ENCODE assay signal across 12 cellular contexts in genomic region chr9:35940474-35941467, GRCh38. TPM values are rescaled to one million over a fixed set of nuclear protein-coding genes. Genes with fewer than 3 reads are reported as not detected.
DNase-seq lines count a peak whose midpoint lies in the region; ATAC-seq, FAIRE-seq and TF ChIP-seq lines count a peak whose summit lies in the region.
"Had no signal": no experiment of that assay in that cellular context is flagged by ENCODE, and none has a peak within 500 bp of the region (broad histone marks: within the 10 kb centered on the region; RNA-seq: fewer than 3 reads in every experiment).

No MANE protein-coding gene starts in this region.

- H3K56ac ChIP-seq in IMR-90 (ENCODE audit: extremely low read depth, insufficient read depth, low read length), result 0 out of 2 replicates have a peak overlapping the region, but pooled peaks have one; percentile 35

- H3K4me1 Mint-ChIP-seq in T-helper 1 cell treated with Interleukin-12 subunit alpha and Interleukin-12 subunit beta and Interleukin-4 antibody, amounts not matched to agents 30 μg/mL and 1 μg/mL, for 36 hours (ENCODE audit: low read depth), result peaks cover 26% of the 10 kb centered on the region
- H3K4me1 Mint-ChIP-seq in astrocyte (ENCODE audit: low read depth, unreplicated experiment), result peaks cover 20% of the 10 kb centered on the region

- no CpG with 5 or more reads among the region's 6 CpGs for WGBS in IMR-90 (ENCODE audit: extremely low coverage in 2 of 2, insufficient read length in 1 of 2), 2 experiments
- WGBS in neuronal stem cell (ENCODE audit: extremely low coverage in 2 of 2, insufficient read length in 2 of 2, insufficient replicate concordance in 1 of 2), 2 donors, result no CpG with 5 or more reads among the region's 6 CpGs

- H3K4me2 ChIP-seq in IMR-90 (ENCODE audit: low read depth, low read length) (no peak overlapping the region), astrocyte (ENCODE audit: low read length) (no peak overlapping the region), neuronal stem cell (ENCODE audit: insufficient read depth, low read length, poor library complexity, severe bottlenecking) (no peak overlapping the region)

- H3K27me3 ChIP-seq in IMR-90 (ENCODE audit: control insufficient read depth, insufficient read depth, low read length), result no peaks in the 10 kb centered on the region
- no peaks in the 10 kb centered on the region for H3K27me3 ChIP-seq in astrocyte (ENCODE audit: insufficient read depth, low read length)
- peaks cover 0 to 22% (median 20%) of the 10 kb centered on the region in 3 experiments for H3K27me3 ChIP-seq in neuronal stem cell (ENCODE audit: control insufficient read depth in 3 of 3, insufficient read depth in 3 of 3, low read depth in 1 of 3, low read length in 3 of 3)
- H3K27me3 ChIP-seq: gastroesophageal sphincter had no signal

- dilution Hi-C loops in IMR-90 (cut with HindIII; ENCODE audit: low sequenced_read_pairs, unreplicated experiment), result no loop called here

- H2BK5ac ChIP-seq in IMR-90 (ENCODE audit: low read depth, low read length, poor library complexity, severe bottlenecking) (peak overlapping the region; percentile 17), neuronal stem cell (ENCODE audit: low read length) (no peak overlapping the region)

- H3K23ac ChIP-seq in IMR-90 (ENCODE audit: low read depth, low read length) (peak overlapping the region; percentile 24; the same call in 1 of the 2 replicates), neuronal stem cell (ENCODE audit: low read depth, low read length, poor library complexity) (no peak overlapping the region)

- peak overlapping the region; percentile 62 for H4K5ac ChIP-seq in IMR-90 (ENCODE audit: low read depth, low read length)

- no peak overlapping the region for H3K27ac ChIP-seq in IMR-90 (ENCODE audit: insufficient read depth, low read length)
- no peak overlapping the region for H3K27ac ChIP-seq in astrocyte (ENCODE audit: low read depth, low read length)
- no peak overlapping the region for H3K27ac ChIP-seq in neuronal stem cell (replicated peaks; ENCODE audit: low read length)
- H3K27ac ChIP-seq: gastroesophageal sphincter had no signal

- no peak for TF ChIP-seq RAD21 in IMR-90 (IDR thresholded peaks at IDR 0.05; ENCODE audit: low read length)

- peak overlapping the region; percentile 84 for H2AK9ac ChIP-seq in IMR-90 (replicated peaks; ENCODE audit: low read depth, low read length, poor library complexity)

- H4K91ac ChIP-seq in IMR-90 (ENCODE audit: insufficient read depth, low read depth, low read length) (peak overlapping the region; percentile 82), neuronal stem cell (ENCODE audit: low read depth, low read length, poor library complexity) (no peak overlapping the region)

- BruUV-seq in IMR-90 (replicated peaks; lab: Mats Ljungman, UMichigan), result no TSS peak

- H3K79me1 ChIP-seq in IMR-90 (ENCODE audit: low read depth in 1 of 2, low read length in 2 of 2) (peaks cover 0 to 4% of the 10 kb centered on the region in 2 experiments; a peak in 2 of 4 replicates), neuronal stem cell (ENCODE audit: low read depth, low read length) (no peaks in the 10 kb centered on the region)

- H3K27me3 Mint-ChIP-seq in T-helper 1 cell treated with Interleukin-12 subunit alpha and Interleukin-12 subunit beta and Interleukin-4 antibody, amounts not matched to agents 30 μg/mL and 1 μg/mL, for 36 hours (ENCODE audit: low read depth), result peaks cover 3% of the 10 kb centered on the region
- H3K27me3 Mint-ChIP-seq in astrocyte (ENCODE audit: low read depth, unreplicated experiment), result peaks cover 9% of the 10 kb centered on the region

- H2AK5ac ChIP-seq in IMR-90 (ENCODE audit: low read depth, low read length) (peak overlapping the region; percentile 80), neuronal stem cell (ENCODE audit: low read depth, low read length) (no peak overlapping the region)

- CTCF ChIA-PET in IMR-90 (lab: Yijun Ruan, JAX), result no interaction called here

- peaks cover 14% of the 10 kb centered on the region for H3K4me1 ChIP-seq in IMR-90 (ENCODE audit: control insufficient read depth, insufficient read depth, low read length)
- H3K4me1 ChIP-seq in astrocyte (ENCODE audit: insufficient read depth, low read length), result peaks cover 19% of the 10 kb centered on the region
- H3K4me1 ChIP-seq in neuronal stem cell (ENCODE audit: control insufficient read depth in 2 of 2, insufficient read depth in 1 of 2, low read depth in 1 of 2, low read length in 2 of 2), result no peaks in the 10 kb centered on the region

- H3K27ac Mint-ChIP-seq in T-helper 1 cell treated with Interleukin-12 subunit alpha and Interleukin-12 subunit beta and Interleukin-4 antibody, amounts not matched to agents 30 μg/mL and 1 μg/mL, for 36 hours, result peak overlapping the region; percentile 65
- peak overlapping the region; percentile 29 for H3K27ac Mint-ChIP-seq in astrocyte (ENCODE audit: unreplicated experiment)

- H3K14ac ChIP-seq in IMR-90 (replicated peaks; ENCODE audit: low read depth, low read length) (peak overlapping the region; percentile 74), neuronal stem cell (ENCODE audit: low read length) (no peak overlapping the region)

- no peak overlapping the region for H3K4me3 Mint-ChIP-seq in T-helper 1 cell treated with Interleukin-12 subunit alpha and Interleukin-12 subunit beta and Interleukin-4 antibody, amounts not matched to agents 30 μg/mL and 1 μg/mL, for 36 hours
- no peak overlapping the region for H3K4me3 Mint-ChIP-seq in astrocyte (ENCODE audit: unreplicated experiment)

- peak overlapping the region; percentile 89 for H2BK20ac ChIP-seq in IMR-90 (ENCODE audit: low read depth, low read length)

- H3K9me3 Mint-ChIP-seq in T-helper 1 cell treated with Interleukin-12 subunit alpha and Interleukin-12 subunit beta and Interleukin-4 antibody, amounts not matched to agents 30 μg/mL and 1 μg/mL, for 36 hours, result peaks cover 4% of the 10 kb centered on the region
- peaks cover 3% of the 10 kb centered on the region for H3K9me3 Mint-ChIP-seq in astrocyte (ENCODE audit: unreplicated experiment)

- H3K4ac ChIP-seq in IMR-90 (ENCODE audit: low read depth, low read length) (peak overlapping the region; percentile 58), neuronal stem cell (ENCODE audit: low read length) (no peak overlapping the region)

- H3K36me3 ChIP-seq in IMR-90 (ENCODE audit: control insufficient read depth, insufficient read depth, low read length) (no peaks in the 10 kb centered on the region), astrocyte (ENCODE audit: insufficient read depth, low read length) (no peaks in the 10 kb centered on the region), neuronal stem cell (replicated peaks in 1 of 2; ENCODE audit: control insufficient read depth in 2 of 2, insufficient read depth in 2 of 2, low read length in 2 of 2) (no peaks in the 10 kb centered on the region)
- H3K36me3 ChIP-seq: gastroesophageal sphincter had no signal

- FAIRE-seq in astrocyte (lab: Jason Lieb, UNC), result peak; percentile 41

- H3K4me3 ChIP-seq in IMR-90 (ENCODE audit: insufficient read depth, low read depth, low read length), result no peak overlapping the region
- no peak overlapping the region for H3K4me3 ChIP-seq in astrocyte (ENCODE audit: insufficient read depth, low read depth, low read length)
- H3K4me3 ChIP-seq in neuronal stem cell (ENCODE audit: low read length in 2 of 2), result no peak overlapping the region
- H3K4me3 ChIP-seq: gastroesophageal sphincter, lung had no signal

- peak overlapping the region; percentile 71 for H2AFZ ChIP-seq in IMR-90 (replicated peaks; ENCODE audit: low read length, poor library complexity)
- H2AFZ ChIP-seq in astrocyte (ENCODE audit: low read depth, low read length), result peak overlapping the region; percentile 2
- H2AFZ ChIP-seq in neuronal stem cell (ENCODE audit: low read length), result peak overlapping the region; percentile 36

- POLR2A ChIA-PET in IMR-90 (lab: Charles Lee; ENCODE audit: unreplicated experiment), result no interaction called here

- no peak overlapping the region for H2BK12ac ChIP-seq in neuronal stem cell (ENCODE audit: low read length)

- H3K9me3 ChIP-seq in IMR-90 (ENCODE audit: control insufficient read depth, insufficient read depth, low read length) (no peaks in the 10 kb centered on the region), astrocyte (ENCODE audit: insufficient read depth, low read depth, low read length) (no peaks in the 10 kb centered on the region), neuronal stem cell (replicated peaks in 1 of 2; ENCODE audit: control insufficient read depth in 2 of 2, insufficient read depth in 1 of 2, low read depth in 1 of 2, low read length in 2 of 2) (peaks cover 2% of the 10 kb centered on the region in 2 donors)
- H3K9me3 ChIP-seq: gastroesophageal sphincter had no signal

- intact Hi-C loops in IMR-90 (cut with micrococcal nuclease), result no loop called here

- H3K36me3 Mint-ChIP-seq in T-helper 1 cell treated with Interleukin-12 subunit alpha and Interleukin-12 subunit beta and Interleukin-4 antibody, amounts not matched to agents 30 μg/mL and 1 μg/mL, for 36 hours (ENCODE audit: low read depth), result no peaks in the 10 kb centered on the region
- H3K36me3 Mint-ChIP-seq in astrocyte (ENCODE audit: low read depth, unreplicated experiment), result no peaks in the 10 kb centered on the region

- H2BK15ac ChIP-seq in IMR-90 (ENCODE audit: low read depth, low read length), result peak overlapping the region; percentile 94; the same call in 2 of the 3 replicates
- H2BK15ac ChIP-seq in neuronal stem cell (ENCODE audit: low read length), result no peak overlapping the region

- peaks cover 11% of the 10 kb centered on the region; the same call in 1 of the 2 replicates for H3K9me1 ChIP-seq in IMR-90 (ENCODE audit: insufficient read depth, low read length)

- H4K8ac ChIP-seq in IMR-90 (ENCODE audit: low read depth in 2 of 2, low read length in 2 of 2), result peak overlapping the region; percentile 41 to 70; a peak in 3 of 4 replicates
- no peak overlapping the region for H4K8ac ChIP-seq in neuronal stem cell (ENCODE audit: low read depth, low read length)

- no peak for TF ChIP-seq POLR2A in IMR-90 (IDR thresholded peaks at IDR 0.05; ENCODE audit: low read depth, low read length)

- H3K9ac ChIP-seq in IMR-90 (ENCODE audit: low read depth, low read length), result no peak overlapping the region
- no peak overlapping the region for H3K9ac ChIP-seq in astrocyte (ENCODE audit: low read length)
- H3K9ac ChIP-seq in neuronal stem cell (ENCODE audit: low read depth, low read length, poor library complexity), result no peak overlapping the region

- H3K18ac ChIP-seq in IMR-90 (ENCODE audit: low read depth, low read length) (peak overlapping the region; percentile 83), neuronal stem cell (ENCODE audit: low read length) (no peak overlapping the region)

- in situ Hi-C loops in IMR-90 (cut with MboI; ENCODE audit: low sequenced_read_pairs), result loop anchor here (10.0 kb wide), 1 partner anchor 56 kb away; no protein-coding TSS in a partner anchor

- TF ChIP-seq CTCF in IMR-90 (conservative IDR thresholded peaks at IDR 0.05; ENCODE audit: low read depth, low read length) (no peak), astrocyte (IDR thresholded peaks at IDR 0.05; ENCODE audit: insufficient read depth, low read depth, low read length) (no peak)

- DNase-seq in IMR-90 (no peak), astrocyte (ENCODE audit: low read depth) (peak; percentile 33), neuronal stem cell (ENCODE audit: low spot score) (no peak), NCI-H1694 treated with DMSO at 0.1 percent for 48 hours (lab: John Stamatoyannopoulos, UW) (no peak), OCI-M1 (lab: John Stamatoyannopoulos, UW) (no peak)
- DNase-seq: dermis blood vessel endothelial cell; NCI-H1417; NK-92 treated with Interleukin-12 subunit alpha and Interleukin-12 subunit beta, amount 100 ng/mL, for 24 hours had no signal

- no peaks in the 10 kb centered on the region for H3K79me2 ChIP-seq in astrocyte (ENCODE audit: insufficient read depth, low read length)

- ATAC-seq in IMR-90 (ENCODE audit: low read depth), result no peak
- no peak for ATAC-seq in GM21576 (IDR thresholded peaks at IDR 0.05; ENCODE audit: unreplicated experiment)
- ATAC-seq: gastroesophageal sphincter had no signal

- H2BK120ac ChIP-seq in IMR-90 (ENCODE audit: low read depth, low read length), result peak overlapping the region; percentile 78
- no peak overlapping the region for H2BK120ac ChIP-seq in neuronal stem cell (ENCODE audit: low read depth, low read length)

- H4K20me1 ChIP-seq in IMR-90 (ENCODE audit: insufficient read depth, low read length) (no peaks in the 10 kb centered on the region), astrocyte (ENCODE audit: insufficient read depth, low read length) (no peaks in the 10 kb centered on the region)

RNA-seq across cellular contexts. Expression of gene OR2S2, which starts 17.2 kb away (rescaled TPM):
- 0.56 and 0.90 TPM in 2 replicates for total RNA-seq in IMR-90 (2012; rRNA removed)
- polyA plus RNA-seq in IMR-90 (2012; rRNA removed), result 0.20 and 0.46 TPM in 2 replicates
- polyA plus RNA-seq in IMR-90 (2012; cell fraction: cytosol; rRNA removed), result 0.32 TPM in 2 replicates
- polyA plus RNA-seq in IMR-90 (2012; cell fraction: nucleus; rRNA removed; ENCODE audit: low replicate concordance), result 0.72 and 1.7 TPM in 2 replicates
- total RNA-seq in astrocyte, result not detected in 2 replicates
- polyA plus RNA-seq in neuronal stem cell (2013, experiment 1 of 2), result not detected
- not detected for polyA plus RNA-seq in neuronal stem cell (2013, experiment 2 of 2)
- total RNA-seq: dermis blood vessel endothelial cell, gastroesophageal sphincter, lung had no signal
- polyA plus RNA-seq: lung had no signal

RNA-seq across cellular contexts. Expression of gene SPAAR, which starts 31.5 kb away (rescaled TPM):
- total RNA-seq in IMR-90 (2012; rRNA removed) (0.18 and 0.28 TPM in 2 replicates), astrocyte (0.17 and 0.18 TPM in 2 replicates)
- polyA plus RNA-seq in IMR-90 (2012; rRNA removed), result 0.24 and 0.32 TPM in 2 replicates
- polyA plus RNA-seq in IMR-90 (2012; cell fraction: cytosol; rRNA removed), result 0.23 TPM in 2 replicates
- polyA plus RNA-seq in IMR-90 (2012; cell fraction: nucleus; rRNA removed; ENCODE audit: low replicate concordance), result 0.59 and 0.69 TPM in 2 replicates
- polyA plus RNA-seq in neuronal stem cell (2013, experiment 1 of 2), result 0.11 TPM
- polyA plus RNA-seq in neuronal stem cell (2013, experiment 2 of 2), result 0.15 TPM

RNA-seq across cellular contexts. Expression of gene HRCT1, which starts 34.8 kb away (rescaled TPM):
- total RNA-seq in IMR-90 (2012; rRNA removed) (1.1 and 1.7 TPM in 2 replicates), astrocyte (0.39 and 0.62 TPM in 2 replicates)
- 3.9 and 4.4 TPM in 2 replicates for polyA plus RNA-seq in IMR-90 (2012; rRNA removed)
- polyA plus RNA-seq in IMR-90 (2012; cell fraction: cytosol; rRNA removed), result 3.5 and 3.6 TPM in 2 replicates
- polyA plus RNA-seq in IMR-90 (2012; cell fraction: nucleus; rRNA removed; ENCODE audit: low replicate concordance), result 1.0 and 1.6 TPM in 2 replicates
- 0.04 TPM for polyA plus RNA-seq in neuronal stem cell (2013, experiment 1 of 2)
- polyA plus RNA-seq in neuronal stem cell (2013, experiment 2 of 2), result 0.08 TPM

Comparison
In these comparisons a context has a peak if more than half of its experiments do, and no peak if none do; other contexts are left out.
1. H2AFZ ChIP-seq: peak in every context shown above with its lines; median percentile 71 in IMR-90; 36 in neuronal stem cell; 2 in astrocyte.